1 cellular context compared by ENCODE assay signal in the genomic region with DNA sequence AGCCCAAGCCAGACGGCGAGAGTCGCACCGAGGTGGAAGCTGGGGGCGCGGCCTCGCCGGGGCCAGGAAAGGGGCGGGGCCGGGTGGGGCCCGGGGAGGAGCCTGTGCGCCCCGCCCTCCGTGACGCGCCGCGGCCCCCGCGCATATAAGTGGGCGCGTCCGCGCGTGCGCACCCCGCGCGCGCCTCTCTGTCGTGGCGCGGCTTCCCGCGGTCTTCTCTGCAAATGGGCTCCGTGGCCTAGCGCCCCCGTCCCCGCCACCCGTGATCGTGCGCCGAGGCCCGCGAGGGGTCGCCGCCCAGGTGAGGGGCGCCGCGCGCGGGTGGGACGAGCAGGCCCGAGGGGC.
TF ChIP-seq lines count a peak whose summit lies in the region.

A gene with protein sequence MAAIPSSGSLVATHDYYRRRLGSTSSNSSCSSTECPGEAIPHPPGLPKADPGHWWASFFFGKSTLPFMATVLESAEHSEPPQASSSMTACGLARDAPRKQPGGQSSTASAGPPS (plus strand): TSS at position 172 of the 345 bp plus-strand sequence. CDS start 544 bp downstream, outside the sequence.

TF ChIP-seq in K562, 482 proteins besides CTCF, POLR2A, EP300 and RAD21 (continued from another document):
- TF ChIP-seq, protein P1, sequence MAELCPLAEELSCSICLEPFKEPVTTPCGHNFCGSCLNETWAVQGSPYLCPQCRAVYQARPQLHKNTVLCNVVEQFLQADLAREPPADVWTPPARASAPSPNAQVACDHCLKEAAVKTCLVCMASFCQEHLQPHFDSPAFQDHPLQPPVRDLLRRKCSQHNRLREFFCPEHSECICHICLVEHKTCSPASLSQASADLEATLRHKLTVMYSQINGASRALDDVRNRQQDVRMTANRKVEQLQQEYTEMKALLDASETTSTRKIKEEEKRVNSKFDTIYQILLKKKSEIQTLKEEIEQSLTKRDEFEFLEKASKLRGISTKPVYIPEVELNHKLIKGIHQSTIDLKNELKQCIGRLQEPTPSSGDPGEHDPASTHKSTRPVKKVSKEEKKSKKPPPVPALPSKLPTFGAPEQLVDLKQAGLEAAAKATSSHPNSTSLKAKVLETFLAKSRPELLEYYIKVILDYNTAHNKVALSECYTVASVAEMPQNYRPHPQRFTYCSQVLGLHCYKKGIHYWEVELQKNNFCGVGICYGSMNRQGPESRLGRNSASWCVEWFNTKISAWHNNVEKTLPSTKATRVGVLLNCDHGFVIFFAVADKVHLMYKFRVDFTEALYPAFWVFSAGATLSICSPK (IDR thresholded peaks at IDR 0.05; ENCODE audit: borderline replicate concordance): no peak
- TF ChIP-seq, protein P2, sequence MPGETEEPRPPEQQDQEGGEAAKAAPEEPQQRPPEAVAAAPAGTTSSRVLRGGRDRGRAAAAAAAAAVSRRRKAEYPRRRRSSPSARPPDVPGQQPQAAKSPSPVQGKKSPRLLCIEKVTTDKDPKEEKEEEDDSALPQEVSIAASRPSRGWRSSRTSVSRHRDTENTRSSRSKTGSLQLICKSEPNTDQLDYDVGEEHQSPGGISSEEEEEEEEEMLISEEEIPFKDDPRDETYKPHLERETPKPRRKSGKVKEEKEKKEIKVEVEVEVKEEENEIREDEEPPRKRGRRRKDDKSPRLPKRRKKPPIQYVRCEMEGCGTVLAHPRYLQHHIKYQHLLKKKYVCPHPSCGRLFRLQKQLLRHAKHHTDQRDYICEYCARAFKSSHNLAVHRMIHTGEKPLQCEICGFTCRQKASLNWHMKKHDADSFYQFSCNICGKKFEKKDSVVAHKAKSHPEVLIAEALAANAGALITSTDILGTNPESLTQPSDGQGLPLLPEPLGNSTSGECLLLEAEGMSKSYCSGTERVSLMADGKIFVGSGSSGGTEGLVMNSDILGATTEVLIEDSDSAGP (CRISPR knock-in tag; IDR thresholded peaks at IDR 0.05): no peak
- no peak for TF ChIP-seq ZNF143 (CRISPR knock-in tag; IDR thresholded peaks at IDR 0.05)
- no peak for TF ChIP-seq STAT5B (CRISPR knock-in tag; IDR thresholded peaks at IDR 0.05)
- no peak for TF ChIP-seq CBFA2T3 (IDR thresholded peaks at IDR 0.05)
- no peak for TF ChIP-seq RBBP5 (IDR thresholded peaks at IDR 0.05; ENCODE audit: borderline replicate concordance, insufficient read depth, low read length, poor library complexity, severe bottlenecking)
- TF ChIP-seq MTA2 (IDR thresholded peaks at IDR 0.05; ENCODE audit: low read depth): no peak
- no peak for TF ChIP-seq CHD4 (IDR thresholded peaks at IDR 0.05; ENCODE audit: insufficient read depth, insufficient replicate concordance, low read depth, low read length, poor library complexity, severe bottlenecking)
- TF ChIP-seq NFIC (IDR thresholded peaks at IDR 0.05): 0 out of 2 replicates have a peak, but pooled peaks have one; percentile 1
- no peak for TF ChIP-seq SETDB1 (IDR thresholded peaks at IDR 0.05; ENCODE audit: low read length)
TF ChIP-seq in K562: peak in this region for 44.
